ENCODE assay signal across 1 cellular context in genomic region chr6:137707590-137708360, GRCh38.
TF ChIP-seq lines count a peak whose summit lies in the region.

No MANE protein-coding gene starts in this region.

TF ChIP-seq in HEK293, 187 proteins besides CTCF, POLR2A, EP300 and RAD21 (continued from another document):
- TF ChIP-seq HOXD13 (CRISPR knock-in tag; IDR thresholded peaks at IDR 0.05; ENCODE audit: borderline replicate concordance) (no peak), ZNF114 (tag by site-specific recombination; IDR thresholded peaks at IDR 0.05) (no peak), ZNF324 (tag by site-specific recombination; IDR thresholded peaks at IDR 0.05) (no peak), ZNF510 (tag by site-specific recombination; IDR thresholded peaks at IDR 0.05; ENCODE audit: insufficient replicate concordance) (no peak), ZIC2 (tag by site-specific recombination; IDR thresholded peaks at IDR 0.05) (no peak), ZNF10 (tag by site-specific recombination; IDR thresholded peaks at IDR 0.05) (no peak), ZNF221 (tag by site-specific recombination; IDR thresholded peaks at IDR 0.05; ENCODE audit: borderline replicate concordance) (no peak), ZNF2 (tag by site-specific recombination; IDR thresholded peaks at IDR 0.05) (peak; percentile 51; the same call in 1 of the 2 replicates), ZFP37 (tag by site-specific recombination; IDR thresholded peaks at IDR 0.05) (0 out of 2 replicates have a peak, but pooled peaks have one; percentile 28), ZNF837 (tag by site-specific recombination; IDR thresholded peaks at IDR 0.05) (no peak), ZNF473 (tag by site-specific recombination; IDR thresholded peaks at IDR 0.05) (no peak), SCRT1 (tag by site-specific recombination; IDR thresholded peaks at IDR 0.05; ENCODE audit: borderline replicate concordance) (no peak), ZNF155 (tag by site-specific recombination; IDR thresholded peaks at IDR 0.05) (no peak), REPIN1 (tag by site-specific recombination; IDR thresholded peaks at IDR 0.05; ENCODE audit: low read depth) (no peak), GLI4 (tag by site-specific recombination; IDR thresholded peaks at IDR 0.05) (no peak), ZNF747 (tag by site-specific recombination; IDR thresholded peaks at IDR 0.05) (no peak), PRDM2 (tag by site-specific recombination; IDR thresholded peaks at IDR 0.05; ENCODE audit: borderline replicate concordance) (no peak), ZBTB8A (tag by site-specific recombination; IDR thresholded peaks at IDR 0.05) (no peak), ZNF529 (tag by site-specific recombination; IDR thresholded peaks at IDR 0.05; ENCODE audit: insufficient replicate concordance) (no peak), GLIS1 (tag by site-specific recombination; IDR thresholded peaks at IDR 0.05) (no peak), KLF7 (tag by site-specific recombination; IDR thresholded peaks at IDR 0.05; ENCODE audit: borderline replicate concordance) (no peak), KLF9 (tag by site-specific recombination; IDR thresholded peaks at IDR 0.05; ENCODE audit: low read depth) (no peak), KLF1 (tag by site-specific recombination; IDR thresholded peaks at IDR 0.05) (no peak), ZEB2 (tag by site-specific recombination; IDR thresholded peaks at IDR 0.05) (0 out of 2 replicates have a peak, but pooled peaks have one; percentile 30), ZNF223 (tag by site-specific recombination; IDR thresholded peaks at IDR 0.05) (no peak), ZNF645 (tag by site-specific recombination; IDR thresholded peaks at IDR 0.05) (no peak), ZNF112 (tag by site-specific recombination; IDR thresholded peaks at IDR 0.05) (no peak), ZBTB17 (tag by site-specific recombination; IDR thresholded peaks at IDR 0.05) (peak; percentile 38; the same call in 1 of the 2 replicates)
- TF ChIP-seq, protein P1, sequence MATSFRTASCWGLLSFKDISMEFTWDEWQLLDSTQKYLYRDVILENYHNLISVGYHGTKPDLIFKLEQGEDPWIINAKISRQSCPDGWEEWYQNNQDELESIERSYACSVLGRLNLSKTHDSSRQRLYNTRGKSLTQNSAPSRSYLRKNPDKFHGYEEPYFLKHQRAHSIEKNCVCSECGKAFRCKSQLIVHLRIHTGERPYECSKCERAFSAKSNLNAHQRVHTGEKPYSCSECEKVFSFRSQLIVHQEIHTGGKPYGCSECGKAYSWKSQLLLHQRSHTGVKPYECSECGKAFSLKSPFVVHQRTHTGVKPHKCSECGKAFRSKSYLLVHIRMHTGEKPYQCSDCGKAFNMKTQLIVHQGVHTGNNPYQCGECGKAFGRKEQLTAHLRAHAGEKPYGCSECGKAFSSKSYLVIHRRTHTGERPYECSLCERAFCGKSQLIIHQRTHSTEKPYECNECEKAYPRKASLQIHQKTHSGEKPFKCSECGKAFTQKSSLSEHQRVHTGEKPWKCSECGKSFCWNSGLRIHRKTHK (tag by site-specific recombination; IDR thresholded peaks at IDR 0.05) = no peak
- TF ChIP-seq, protein P2, sequence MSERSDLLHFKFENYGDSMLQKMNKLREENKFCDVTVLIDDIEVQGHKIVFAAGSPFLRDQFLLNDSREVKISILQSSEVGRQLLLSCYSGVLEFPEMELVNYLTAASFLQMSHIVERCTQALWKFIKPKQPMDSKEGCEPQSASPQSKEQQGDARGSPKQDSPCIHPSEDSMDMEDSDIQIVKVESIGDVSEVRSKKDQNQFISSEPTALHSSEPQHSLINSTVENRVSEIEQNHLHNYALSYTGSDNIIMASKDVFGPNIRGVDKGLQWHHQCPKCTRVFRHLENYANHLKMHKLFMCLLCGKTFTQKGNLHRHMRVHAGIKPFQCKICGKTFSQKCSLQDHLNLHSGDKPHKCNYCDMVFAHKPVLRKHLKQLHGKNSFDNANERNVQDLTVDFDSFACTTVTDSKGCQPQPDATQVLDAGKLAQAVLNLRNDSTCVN (tag by site-specific recombination; optimal IDR thresholded peaks at IDR 0.05) = no peak
- TF ChIP-seq, protein P3, sequence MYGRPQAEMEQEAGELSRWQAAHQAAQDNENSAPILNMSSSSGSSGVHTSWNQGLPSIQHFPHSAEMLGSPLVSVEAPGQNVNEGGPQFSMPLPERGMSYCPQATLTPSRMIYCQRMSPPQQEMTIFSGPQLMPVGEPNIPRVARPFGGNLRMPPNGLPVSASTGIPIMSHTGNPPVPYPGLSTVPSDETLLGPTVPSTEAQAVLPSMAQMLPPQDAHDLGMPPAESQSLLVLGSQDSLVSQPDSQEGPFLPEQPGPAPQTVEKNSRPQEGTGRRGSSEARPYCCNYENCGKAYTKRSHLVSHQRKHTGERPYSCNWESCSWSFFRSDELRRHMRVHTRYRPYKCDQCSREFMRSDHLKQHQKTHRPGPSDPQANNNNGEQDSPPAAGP (tag by site-specific recombination; IDR thresholded peaks at IDR 0.05) = no peak
- TF ChIP-seq, protein P4, sequence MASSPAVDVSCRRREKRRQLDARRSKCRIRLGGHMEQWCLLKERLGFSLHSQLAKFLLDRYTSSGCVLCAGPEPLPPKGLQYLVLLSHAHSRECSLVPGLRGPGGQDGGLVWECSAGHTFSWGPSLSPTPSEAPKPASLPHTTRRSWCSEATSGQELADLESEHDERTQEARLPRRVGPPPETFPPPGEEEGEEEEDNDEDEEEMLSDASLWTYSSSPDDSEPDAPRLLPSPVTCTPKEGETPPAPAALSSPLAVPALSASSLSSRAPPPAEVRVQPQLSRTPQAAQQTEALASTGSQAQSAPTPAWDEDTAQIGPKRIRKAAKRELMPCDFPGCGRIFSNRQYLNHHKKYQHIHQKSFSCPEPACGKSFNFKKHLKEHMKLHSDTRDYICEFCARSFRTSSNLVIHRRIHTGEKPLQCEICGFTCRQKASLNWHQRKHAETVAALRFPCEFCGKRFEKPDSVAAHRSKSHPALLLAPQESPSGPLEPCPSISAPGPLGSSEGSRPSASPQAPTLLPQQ (tag by site-specific recombination; IDR thresholded peaks at IDR 0.05) = no peak
